ENCODE assay signal across 1 cellular context in genomic region chr5:171312129-171312819, GRCh38.
A peak's percentile ranks its signal among the peaks of the same experiment; 100 is the strongest.
TF ChIP-seq lines count a peak whose summit lies in the region.

No MANE protein-coding gene starts in this region.

TF ChIP-seq in H1, 55 proteins besides CTCF, POLR2A, EP300 and RAD21 (continued from another document):
- TF ChIP-seq RNF2 (IDR thresholded peaks at IDR 0.05; ENCODE audit: borderline replicate concordance, low read depth, low read length, missing control alignments, poor library complexity, severe bottlenecking) (peak; percentile 98), CREB1 (IDR thresholded peaks at IDR 0.05) (peak; percentile 97), SRF (IDR thresholded peaks at IDR 0.05; ENCODE audit: low read depth, low read length) (no peak), CBX8 (IDR thresholded peaks at IDR 0.05; ENCODE audit: borderline replicate concordance, low read depth, low read length) (peak; percentile 52; the same call in 1 of the 2 replicates)
TF ChIP-seq in H1: peak in this region for 6.
